Comparison of ENCODE assay signal across 8 cellular contexts in genomic region chr2:133266075-133266925, GRCh38.
A peak's percentile ranks its signal among the peaks of the same experiment; 100 is the strongest.
DNase-seq lines count a peak whose midpoint lies in the region; ATAC-seq, FAIRE-seq and TF ChIP-seq lines count a peak whose summit lies in the region.

No MANE protein-coding gene starts in this region.

- BruUV-seq in Calu3 (replicated peaks; lab: Mats Ljungman, UMichigan): no TSS peak

- ATAC-seq in HG02938 (IDR thresholded peaks at IDR 0.05; ENCODE audit: unreplicated experiment) (no peak), HG03457 (IDR thresholded peaks at IDR 0.05; ENCODE audit: unreplicated experiment) (no peak)
- ATAC-seq in stimulated activated naive CD8-positive, alpha-beta T cell treated with anti-CD3 and anti-CD28 coated beads, Interleukin-15, amount 100 ng/mL, for 72 hours: no peak

- H3K36me3 Mint-ChIP-seq in Calu3 (ENCODE audit: insufficient read depth, unreplicated experiment) (peaks cover 20% of the 10 kb centered on the region), osteocyte (ENCODE audit: unreplicated experiment) (no peaks in the 10 kb centered on the region)

- CTCF ChIA-PET in Calu3 (lab: Charles Lee): interaction anchor here (0.6 kb wide), 2 partner anchors 248 to 430 kb away, joined by 3 read pairs; no protein-coding TSS in a partner anchor

- H3K4me1 Mint-ChIP-seq in Calu3 (ENCODE audit: low read depth, unreplicated experiment) (peaks cover 24% of the 10 kb centered on the region), osteocyte (ENCODE audit: unreplicated experiment) (peaks cover 8% of the 10 kb centered on the region)
- no peaks in the 10 kb centered on the region for H3K4me1 Mint-ChIP-seq in stimulated activated naive CD8-positive, alpha-beta T cell treated with anti-CD3 and anti-CD28 coated beads, Interleukin-15, amount 100 ng/mL, for 72 hours

- peak overlapping the region; percentile 67 for H3K4me3 ChIP-seq in fibroblast of the aortic adventitia (ENCODE audit: low read depth, low read length)

- H3K9me3 Mint-ChIP-seq in Calu3 (ENCODE audit: low read depth, unreplicated experiment) (no peaks in the 10 kb centered on the region), osteocyte (ENCODE audit: unreplicated experiment) (no peaks in the 10 kb centered on the region)
- H3K9me3 Mint-ChIP-seq in stimulated activated naive CD8-positive, alpha-beta T cell treated with anti-CD3 and anti-CD28 coated beads, Interleukin-15, amount 100 ng/mL, for 72 hours: peaks cover 0 to 5% of the 10 kb centered on the region in 2 donors

- FAIRE-seq in RCC 7860 (lab: Jason Lieb, UNC): no peak

- TF ChIP-seq CTCF in Calu3 (IDR thresholded peaks at IDR 0.05; ENCODE audit: unreplicated experiment) (no peak), fibroblast of the aortic adventitia (IDR thresholded peaks at IDR 0.05; ENCODE audit: insufficient read depth, low read length) (peak; percentile 18), osteocyte (IDR thresholded peaks at IDR 0.05) (no peak)

- intact Hi-C loops in Calu3 (cut with micrococcal nuclease; ENCODE audit: unreplicated experiment): loop anchor here (10.0 kb wide), 1 partner anchor 379 kb away; no protein-coding TSS in a partner anchor

- peak overlapping the region; percentile 83 for H3K4me3 Mint-ChIP-seq in Calu3 (ENCODE audit: low read depth, unreplicated experiment)
- peak overlapping the region; percentile 66 for H3K4me3 Mint-ChIP-seq in osteocyte (ENCODE audit: unreplicated experiment)
- no peak overlapping the region for H3K4me3 Mint-ChIP-seq in stimulated activated naive CD8-positive, alpha-beta T cell treated with anti-CD3 and anti-CD28 coated beads, Interleukin-15, amount 100 ng/mL, for 72 hours

- DNase-seq in Calu3 (peak; percentile 15), NCI-H82 treated with DMSO at 0.1 percent for 48 hours (lab: John Stamatoyannopoulos, UW; ENCODE audit: unreplicated experiment) (peak; percentile 33), fibroblast of the aortic adventitia (ENCODE audit: low read depth) (peak; percentile 30), osteocyte (ENCODE audit: extremely low spot score, unreplicated experiment) (no peak), RCC 7860 (ENCODE audit: low spot score) (no peak)
- no peak for DNase-seq in stimulated activated naive CD8-positive, alpha-beta T cell treated with anti-CD3 and anti-CD28 coated beads, Interleukin-15, amount 100 ng/mL, for 72 hours

- H3K27ac Mint-ChIP-seq in Calu3 (ENCODE audit: unreplicated experiment): peak overlapping the region; percentile 60
- no peak overlapping the region for H3K27ac Mint-ChIP-seq in osteocyte (ENCODE audit: unreplicated experiment)
- H3K27ac Mint-ChIP-seq in stimulated activated naive CD8-positive, alpha-beta T cell treated with anti-CD3 and anti-CD28 coated beads, Interleukin-15, amount 100 ng/mL, for 72 hours: no peak overlapping the region

- H3K27me3 Mint-ChIP-seq in Calu3 (ENCODE audit: unreplicated experiment): peaks cover 22% of the 10 kb centered on the region
- peaks cover 21% of the 10 kb centered on the region for H3K27me3 Mint-ChIP-seq in osteocyte (ENCODE audit: unreplicated experiment)
- H3K27me3 Mint-ChIP-seq in stimulated activated naive CD8-positive, alpha-beta T cell treated with anti-CD3 and anti-CD28 coated beads, Interleukin-15, amount 100 ng/mL, for 72 hours: peaks cover 29% of the 10 kb centered on the region

Comparison
In these comparisons a context has a peak if more than half of its experiments do, and no peak if none do; other contexts are left out.
1. DNase-seq: peak in Calu3 (single experiment), NCI-H82 treated with DMSO at 0.1 percent for 48 hours (single experiment) and fibroblast of the aortic adventitia (single experiment); none in osteocyte (single experiment), RCC 7860 (single experiment) and stimulated activated naive CD8-positive, alpha-beta T cell treated with anti-CD3 and anti-CD28 coated beads, Interleukin-15, amount 100 ng/mL, for 72 hours (0 of 2).
2. H3K4me3 Mint-ChIP-seq: peak in Calu3 (single experiment) and osteocyte (single experiment); none in stimulated activated naive CD8-positive, alpha-beta T cell treated with anti-CD3 and anti-CD28 coated beads, Interleukin-15, amount 100 ng/mL, for 72 hours (0 of 2).